ENCODE assay signal across 17 cellular contexts in the genomic region with DNA sequence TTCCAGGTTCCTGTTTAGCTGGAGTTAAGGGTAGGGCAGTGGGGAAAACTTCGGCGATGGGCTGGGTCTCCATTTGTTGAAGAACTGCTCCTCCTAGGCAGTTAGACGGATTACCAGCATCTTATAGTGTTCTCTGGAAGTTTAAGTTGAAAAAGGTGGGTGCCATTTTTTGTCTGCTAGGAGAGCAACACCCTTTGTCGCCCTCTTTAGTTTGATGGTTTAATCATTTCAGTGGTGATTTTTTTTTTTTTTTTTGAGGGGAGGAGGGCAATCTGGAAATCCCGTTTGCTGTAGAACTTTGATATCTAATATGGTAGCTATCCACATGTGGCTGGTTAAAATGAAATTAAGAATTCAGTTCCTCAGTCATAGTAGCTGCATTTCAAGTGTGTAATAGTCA. TPM values are rescaled to one million over a fixed set of nuclear protein-coding genes. Genes with fewer than 3 reads are reported as not detected.
DNase-seq lines count a peak whose midpoint lies in the region; ATAC-seq and TF ChIP-seq lines count a peak whose summit lies in the region.
"Had no signal": no experiment of that assay in that cellular context is flagged by ENCODE, and none has a peak within 500 bp of the region (broad histone marks: within the 10 kb centered on the region; RNA-seq: fewer than 3 reads in every experiment).

No MANE protein-coding gene starts in this region.

- no peak for TF ChIP-seq CTCF in activated CD8-positive, alpha-beta T cell treated with anti-CD3 and anti-CD28 coated beads for 36 hours (IDR thresholded peaks at IDR 0.05)
- peak in 1 of 2 experiments; percentile 21; a peak in 1 of 4 replicates for TF ChIP-seq CTCF in GM23338 (conservative IDR thresholded peaks at IDR 0.05; ENCODE audit: low read depth in 2 of 2)
- no peak for TF ChIP-seq CTCF in testis (IDR thresholded peaks at IDR 0.05)

- POLR2A ChIA-PET in activated CD8-positive, alpha-beta T cell treated with anti-CD3 and anti-CD28 coated beads for 36 hours (lab: Charles Lee), result interaction anchor here (1.2 to 1.5 kb wide), 3 partner anchors 16 to 79 kb away, joined by 3 to 5 read pairs (median 4); a partner anchor contains a TSS
- POLR2A ChIA-PET in activated CD8-positive, alpha-beta T cell treated with anti-CD3 and anti-CD28 coated beads, Interleukin-2, amount 10 ng/mL, durations not matched to agents 7 days and 5 days (lab: Charles Lee), result interaction anchor here (2.1 kb wide), 1 partner anchor 35 kb away, joined by 5 read pairs; no protein-coding TSS in a partner anchor

- no peaks in the 10 kb centered on the region for H3K9me2 ChIP-seq in GM23338 (ENCODE audit: insufficient read depth)

- H3K4me1 ChIP-seq in GM23338 (ENCODE audit: insufficient read depth) (peaks cover 8% of the 10 kb centered on the region; the same call in 1 of the 2 replicates), testis (peaks cover 54% of the 10 kb centered on the region)

- H3K79me2 ChIP-seq in GM23338 (replicated peaks; ENCODE audit: insufficient read depth), result peaks cover 58% of the 10 kb centered on the region

- peak overlapping the region; percentile 11 for H3K27ac Mint-ChIP-seq in activated CD8-positive, alpha-beta T cell treated with anti-CD3 and anti-CD28 coated beads for 36 hours
- H3K27ac Mint-ChIP-seq in activated CD8-positive, alpha-beta T cell treated with anti-CD3 and anti-CD28 coated beads, Interleukin-2, amount 10 ng/mL, durations not matched to agents 7 days and 5 days, result no peak overlapping the region
- no peak overlapping the region for H3K27ac Mint-ChIP-seq in GM23338
- peak overlapping the region; percentile 31 for H3K27ac Mint-ChIP-seq in activated naive CD8-positive, alpha-beta T cell treated with anti-CD3 and anti-CD28 coated beads, Interleukin-2, amount 50 U/mL, for 24 hours

- no peaks in the 10 kb centered on the region for H3K9me3 Mint-ChIP-seq in activated CD8-positive, alpha-beta T cell treated with anti-CD3 and anti-CD28 coated beads for 36 hours
- H3K9me3 Mint-ChIP-seq in activated CD8-positive, alpha-beta T cell treated with anti-CD3 and anti-CD28 coated beads, Interleukin-2, amount 10 ng/mL, durations not matched to agents 7 days and 5 days (ENCODE audit: insufficient read depth), result no peaks in the 10 kb centered on the region
- H3K9me3 Mint-ChIP-seq in GM23338, result peaks cover 3% of the 10 kb centered on the region; the same call in 1 of the 3 replicates
- no peaks in the 10 kb centered on the region for H3K9me3 Mint-ChIP-seq in activated naive CD8-positive, alpha-beta T cell treated with anti-CD3 and anti-CD28 coated beads, Interleukin-2, amount 50 U/mL, for 24 hours
- H3K9me3 Mint-ChIP-seq: H9 had no signal

- H3K9me3 ChIP-seq in testis, result no peaks in the 10 kb centered on the region
- H3K9me3 ChIP-seq: A549 had no signal

- whole genome bisulfite sequencing in testis, 2 donors, result 80 to 84% methylated on average over 5 of the region's 5 CpGs

- no peaks in the 10 kb centered on the region for H3K27me3 ChIP-seq in GM23338 (ENCODE audit: insufficient read depth)
- no peaks in the 10 kb centered on the region for H3K27me3 ChIP-seq in testis
- H3K27me3 ChIP-seq: BLaER1 treated with 17β-estradiol and CSF1 and Interleukin-3, amounts not matched to agents 10 nM and 100 nM had no signal

- H3K4me3 Mint-ChIP-seq in activated CD8-positive, alpha-beta T cell treated with anti-CD3 and anti-CD28 coated beads for 36 hours, result no peak overlapping the region
- no peak overlapping the region for H3K4me3 Mint-ChIP-seq in activated CD8-positive, alpha-beta T cell treated with anti-CD3 and anti-CD28 coated beads, Interleukin-2, amount 10 ng/mL, durations not matched to agents 7 days and 5 days
- H3K4me3 Mint-ChIP-seq in GM23338, result no peak overlapping the region
- H3K4me3 Mint-ChIP-seq in activated naive CD8-positive, alpha-beta T cell treated with anti-CD3 and anti-CD28 coated beads, Interleukin-2, amount 50 U/mL, for 24 hours, result no peak overlapping the region
- H3K4me3 Mint-ChIP-seq: H9 had no signal

- H2AFZ ChIP-seq in GM23338, result no peak overlapping the region

- CTCF ChIA-PET in activated CD8-positive, alpha-beta T cell treated with anti-CD3 and anti-CD28 coated beads for 36 hours (lab: Charles Lee), result interaction anchor here (0.7 to 1.5 kb wide), 2 partner anchors 10 to 35 kb away, joined by 3 to 5 read pairs; a partner anchor contains a TSS
- CTCF ChIA-PET in activated CD8-positive, alpha-beta T cell treated with anti-CD3 and anti-CD28 coated beads, Interleukin-2, amount 10 ng/mL, durations not matched to agents 7 days and 5 days (lab: Charles Lee), result interaction anchor here (1.2 to 1.3 kb wide), 2 partner anchors 22 to 35 kb away, joined by 3 to 4 read pairs; no protein-coding TSS in a partner anchor

- peaks cover 13% of the 10 kb centered on the region for H3F3A ChIP-seq in GM23338 (replicated peaks; ENCODE audit: low read depth)

- no peak overlapping the region for H3K4me2 ChIP-seq in GM23338
- H3K4me2 ChIP-seq: A549 had no signal

- peaks cover 33% of the 10 kb centered on the region for H3K4me1 Mint-ChIP-seq in activated CD8-positive, alpha-beta T cell treated with anti-CD3 and anti-CD28 coated beads for 36 hours (ENCODE audit: low read depth)
- H3K4me1 Mint-ChIP-seq in activated CD8-positive, alpha-beta T cell treated with anti-CD3 and anti-CD28 coated beads, Interleukin-2, amount 10 ng/mL, durations not matched to agents 7 days and 5 days (ENCODE audit: low read depth), result peaks cover 26% of the 10 kb centered on the region
- peaks cover 7% of the 10 kb centered on the region; the same call in 1 of the 3 replicates for H3K4me1 Mint-ChIP-seq in GM23338
- H3K4me1 Mint-ChIP-seq in activated naive CD8-positive, alpha-beta T cell treated with anti-CD3 and anti-CD28 coated beads, Interleukin-2, amount 50 U/mL, for 24 hours, result peaks cover 29% of the 10 kb centered on the region

- H3K36me3 Mint-ChIP-seq in activated CD8-positive, alpha-beta T cell treated with anti-CD3 and anti-CD28 coated beads for 36 hours (ENCODE audit: low read depth), result peaks cover 54% of the 10 kb centered on the region
- H3K36me3 Mint-ChIP-seq in activated CD8-positive, alpha-beta T cell treated with anti-CD3 and anti-CD28 coated beads, Interleukin-2, amount 10 ng/mL, durations not matched to agents 7 days and 5 days (ENCODE audit: low read depth), result peaks cover 45% of the 10 kb centered on the region
- H3K36me3 Mint-ChIP-seq in GM23338 (ENCODE audit: low read depth), result peaks cover 72% of the 10 kb centered on the region
- peaks cover 43% of the 10 kb centered on the region for H3K36me3 Mint-ChIP-seq in activated naive CD8-positive, alpha-beta T cell treated with anti-CD3 and anti-CD28 coated beads, Interleukin-2, amount 50 U/mL, for 24 hours (ENCODE audit: low read depth)

- no peak for TF ChIP-seq POLR2A in testis (IDR thresholded peaks at IDR 0.05)

- peaks cover 25% of the 10 kb centered on the region for H4K20me1 ChIP-seq in GM23338 (replicated peaks; ENCODE audit: insufficient read depth)

- no peak for ATAC-seq in activated CD8-positive, alpha-beta T cell treated with anti-CD3 and anti-CD28 coated beads for 36 hours
- ATAC-seq in activated CD8-positive, alpha-beta T cell treated with anti-CD3 and anti-CD28 coated beads, Interleukin-2, amount 10 ng/mL, durations not matched to agents 7 days and 5 days, result no peak
- no peak for ATAC-seq in GM23338
- ATAC-seq in activated naive CD8-positive, alpha-beta T cell treated with anti-CD3 and anti-CD28 coated beads, Interleukin-2, amount 50 U/mL, for 24 hours, result no peak
- no peak for ATAC-seq in GM21717 (IDR thresholded peaks at IDR 0.05; ENCODE audit: unreplicated experiment)
- ATAC-seq: A549, Panc1, Right ventricle myocardium inferior had no signal

- no peak for DNase-seq in activated CD8-positive, alpha-beta T cell treated with anti-CD3 and anti-CD28 coated beads for 36 hours
- no peak for DNase-seq in activated CD8-positive, alpha-beta T cell treated with anti-CD3 and anti-CD28 coated beads, Interleukin-2, amount 10 ng/mL, durations not matched to agents 7 days and 5 days
- DNase-seq in GM23338 (ENCODE audit: low spot score) (peak; percentile 31), testis (no peak), T-helper 1 cell (no peak)
- no peak for DNase-seq in activated naive CD8-positive, alpha-beta T cell treated with anti-CD3 and anti-CD28 coated beads, Interleukin-2, amount 50 U/mL, for 24 hours
- DNase-seq: H9, NCI-H1436 treated with DMSO at 0.1 percent for 48 hours, NCI-H2081, NCI-H510A, NCI-H82 had no signal

- peaks cover 59% of the 10 kb centered on the region for H3K36me3 ChIP-seq in GM23338 (ENCODE audit: insufficient read depth)
- H3K36me3 ChIP-seq in testis (ENCODE audit: low read depth, missing control alignments), result no peaks in the 10 kb centered on the region

- H3K27ac ChIP-seq in GM23338 (ENCODE audit: low read depth) (peak overlapping the region; percentile 59; the same call in 1 of the 2 replicates), testis (peak overlapping the region; percentile 51 to 55)
- H3K27ac ChIP-seq: A549; BLaER1 treated with 17β-estradiol and CSF1 and Interleukin-3, amounts not matched to agents 10 nM and 100 nM; SK-N-MC had no signal

- intact Hi-C loops in activated CD8-positive, alpha-beta T cell treated with anti-CD3 and anti-CD28 coated beads for 36 hours (cut with micrococcal nuclease), result no loop called here
- intact Hi-C loops in testis (cut with DNase I; ENCODE audit: low total_unique reads), result no loop called here

- H3K4me3 ChIP-seq in GM23338 (no peak overlapping the region), testis (no peak overlapping the region)
- H3K4me3 ChIP-seq: A549; BLaER1 treated with 17β-estradiol and CSF1 and Interleukin-3, amounts not matched to agents 10 nM and 100 nM; SK-N-MC had no signal

- H3K27me3 Mint-ChIP-seq in activated CD8-positive, alpha-beta T cell treated with anti-CD3 and anti-CD28 coated beads for 36 hours, result no peaks in the 10 kb centered on the region
- H3K27me3 Mint-ChIP-seq in activated CD8-positive, alpha-beta T cell treated with anti-CD3 and anti-CD28 coated beads, Interleukin-2, amount 10 ng/mL, durations not matched to agents 7 days and 5 days (ENCODE audit: low read depth), result no peaks in the 10 kb centered on the region
- peaks cover 9% of the 10 kb centered on the region for H3K27me3 Mint-ChIP-seq in GM23338 (ENCODE audit: insufficient read depth, low read depth, poor library complexity)
- H3K27me3 Mint-ChIP-seq in activated naive CD8-positive, alpha-beta T cell treated with anti-CD3 and anti-CD28 coated beads, Interleukin-2, amount 50 U/mL, for 24 hours, result no peaks in the 10 kb centered on the region

RNA-seq across cellular contexts. Expression of a gene that starts 4.1 kb away (rescaled TPM):
- 10 to 100 TPM; 51.8 to 54.1 TPM for total RNA-seq in activated CD8-positive, alpha-beta T cell treated with anti-CD3 and anti-CD28 coated beads for 36 hours
- 10 to 100 TPM; 40.2 to 46.3 TPM for total RNA-seq in activated CD8-positive, alpha-beta T cell treated with anti-CD3 and anti-CD28 coated beads, Interleukin-2, amount 10 ng/mL, durations not matched to agents 7 days and 5 days
- 201 and 249 TPM in 2 replicates for total RNA-seq in GM23338 (2014; rRNA removed; shearing (Covaris generic))
- polyA plus RNA-seq in GM23338 (2016; fragmentation: Nextera tagmentation; extraction: Ambion mirVana) (27.7 and 28.5 TPM in 2 replicates), testis (ENCODE audit: insufficient read depth, low read depth, low replicate concordance) (76.8 TPM)
- 100 to 1,000 TPM; 269 to 275 TPM for total RNA-seq in testis

RNA-seq across cellular contexts. Expression of a gene that starts 4.4 kb away (rescaled TPM):
- total RNA-seq in activated CD8-positive, alpha-beta T cell treated with anti-CD3 and anti-CD28 coated beads for 36 hours, result 10 to 100 TPM; 25.7 to 29.1 TPM
- 10 to 100 TPM; 16.3 to 16.4 TPM for total RNA-seq in activated CD8-positive, alpha-beta T cell treated with anti-CD3 and anti-CD28 coated beads, Interleukin-2, amount 10 ng/mL, durations not matched to agents 7 days and 5 days
- 58.3 and 89.1 TPM in 2 replicates for total RNA-seq in GM23338 (2014; rRNA removed; shearing (Covaris generic))
- polyA plus RNA-seq in GM23338 (2016; fragmentation: Nextera tagmentation; extraction: Ambion mirVana) (22.6 and 22.8 TPM in 2 replicates), testis (ENCODE audit: insufficient read depth, low read depth, low replicate concordance) (32.3 TPM)
- 10 to 100 TPM; 55.9 to 76.7 TPM for total RNA-seq in testis

RNA-seq across cellular contexts. Expression of a gene that starts 34.5 kb away (rescaled TPM):
- total RNA-seq in activated CD8-positive, alpha-beta T cell treated with anti-CD3 and anti-CD28 coated beads for 36 hours, result 100 to 1,000 TPM; 157 to 162 TPM
- 100 to 1,000 TPM; 100 to 105 TPM for total RNA-seq in activated CD8-positive, alpha-beta T cell treated with anti-CD3 and anti-CD28 coated beads, Interleukin-2, amount 10 ng/mL, durations not matched to agents 7 days and 5 days
- total RNA-seq in GM23338 (2014; rRNA removed; shearing (Covaris generic)), result 136 and 164 TPM in 2 replicates
- 449 and 477 TPM in 2 replicates for polyA plus RNA-seq in GM23338 (2016; fragmentation: Nextera tagmentation; extraction: Ambion mirVana)
- total RNA-seq in testis, result 10 to 100 TPM; 65.4 to 79.5 TPM
- 115 TPM for polyA plus RNA-seq in testis (ENCODE audit: insufficient read depth, low read depth, low replicate concordance)

RNA-seq across cellular contexts. Expression of a gene that starts 51.3 kb away (rescaled TPM):
- total RNA-seq in activated CD8-positive, alpha-beta T cell treated with anti-CD3 and anti-CD28 coated beads for 36 hours, result 10 to 100 TPM; 91.0 to 96.9 TPM
- total RNA-seq in activated CD8-positive, alpha-beta T cell treated with anti-CD3 and anti-CD28 coated beads, Interleukin-2, amount 10 ng/mL, durations not matched to agents 7 days and 5 days, result 100 to 1,000 TPM; 111 to 118 TPM
- total RNA-seq in GM23338 (2014; rRNA removed; shearing (Covaris generic)), result 76.6 and 114 TPM in 2 replicates
- 36.2 and 40.3 TPM in 2 replicates for polyA plus RNA-seq in GM23338 (2016; fragmentation: Nextera tagmentation; extraction: Ambion mirVana)
- total RNA-seq in testis, result 10 to 100 TPM; 60.6 to 71.9 TPM
- 47.2 TPM for polyA plus RNA-seq in testis (ENCODE audit: insufficient read depth, low read depth, low replicate concordance)

Comparison
In these comparisons a context has a peak if more than half of its experiments do, and no peak if none do; other contexts are left out.
1. H3K27ac Mint-ChIP-seq: peak in activated CD8-positive, alpha-beta T cell treated with anti-CD3 and anti-CD28 coated beads for 36 hours (single experiment) and activated naive CD8-positive, alpha-beta T cell treated with anti-CD3 and anti-CD28 coated beads, Interleukin-2, amount 50 U/mL, for 24 hours (single experiment); none in activated CD8-positive, alpha-beta T cell treated with anti-CD3 and anti-CD28 coated beads, Interleukin-2, amount 10 ng/mL, durations not matched to agents 7 days and 5 days (single experiment) and GM23338 (single experiment).